In the genomic region with DNA sequence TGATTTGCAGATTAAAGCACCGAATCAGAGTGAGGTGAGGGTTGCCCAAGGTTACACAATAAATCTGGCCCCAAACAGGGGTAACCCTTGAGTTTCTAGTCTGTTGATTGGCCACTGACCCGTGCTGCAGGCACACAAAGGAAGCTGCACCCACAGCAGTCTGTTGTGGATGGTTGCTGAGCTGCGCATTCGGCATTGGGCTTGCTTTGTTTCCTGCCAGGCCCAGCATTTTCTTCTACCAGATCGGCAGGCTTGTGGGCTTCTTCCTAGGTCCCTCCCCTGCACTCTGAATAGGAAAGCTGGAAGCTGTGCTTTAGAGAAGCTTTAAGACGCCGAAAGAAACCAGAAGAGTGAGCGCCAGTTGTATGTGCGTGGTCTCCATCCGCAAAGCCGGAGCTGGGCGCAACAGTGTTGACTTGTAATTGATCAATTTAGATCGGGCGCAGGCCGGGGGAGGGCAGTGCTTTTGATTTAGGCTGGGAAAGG, we compare ENCODE assay signal across 8 cellular contexts. TPM values are rescaled to one million over a fixed set of nuclear protein-coding genes. Genes with fewer than 3 reads are reported as not detected.
DNase-seq lines count a peak whose midpoint lies in the region; ATAC-seq, FAIRE-seq and TF ChIP-seq lines count a peak whose summit lies in the region.

No MANE protein-coding gene starts in this region.

- intact Hi-C loops in activated naive CD4-positive, alpha-beta T cell treated with anti-CD3 and anti-CD28 coated beads for 36 hours (cut with micrococcal nuclease): loop anchor here (5.0 to 10.0 kb wide), 3 partner anchors 292 to 468 kb away; a partner anchor contains a TSS
- intact Hi-C loops in vagina (cut with DNase I): no loop called here
- intact Hi-C loops in posterior vena cava (cut with DNase I): no loop called here

- H4K8ac ChIP-seq in H1 (ENCODE audit: extremely low read depth, insufficient read depth, low read length): peak overlapping the region; percentile 66; the same call in 1 of the 2 replicates

- H3K14ac ChIP-seq in H1 (ENCODE audit: insufficient read length): no peak overlapping the region

- no peak for TF ChIP-seq RAD21 in H1 (IDR thresholded peaks at IDR 0.05 in 1 of 2, conservative IDR thresholded peaks at IDR 0.05 in 1 of 2; ENCODE audit: low read depth in 2 of 2, low read length in 2 of 2)

- no peak overlapping the region for H4K91ac ChIP-seq in H1 (replicated peaks; ENCODE audit: insufficient read length, low read length)

- H3K9me3 Mint-ChIP-seq in activated naive CD4-positive, alpha-beta T cell treated with anti-CD3 and anti-CD28 coated beads for 36 hours: no peaks in the 10 kb centered on the region
- no peaks in the 10 kb centered on the region for H3K9me3 Mint-ChIP-seq in activated naive CD4-positive, alpha-beta T cell treated with anti-CD3 and anti-CD28 coated beads, Interleukin-2, amount 50 U/mL, for 72 hours

- peak overlapping the region; percentile 44 for H2BK120ac ChIP-seq in H1 (replicated peaks; ENCODE audit: low read depth, low read length)

- no peak overlapping the region; the same call in 1 of the 2 replicates for H2AFZ ChIP-seq in H1 (ENCODE audit: low read length)

- H3K4ac ChIP-seq in H1 (replicated peaks; ENCODE audit: insufficient read length, low read depth, low read length): no peak overlapping the region

- H3K27me3 Mint-ChIP-seq in activated naive CD4-positive, alpha-beta T cell treated with anti-CD3 and anti-CD28 coated beads for 36 hours (ENCODE audit: low read depth): no peaks in the 10 kb centered on the region

- peaks cover 22% of the 10 kb centered on the region for H3K36me3 Mint-ChIP-seq in activated naive CD4-positive, alpha-beta T cell treated with anti-CD3 and anti-CD28 coated beads for 36 hours (ENCODE audit: low read depth)
- peaks cover 17 to 18% of the 10 kb centered on the region in 2 donors for H3K36me3 Mint-ChIP-seq in activated naive CD4-positive, alpha-beta T cell treated with anti-CD3 and anti-CD28 coated beads, Interleukin-2, amount 50 U/mL, for 72 hours

- no peak for ATAC-seq in activated naive CD4-positive, alpha-beta T cell treated with anti-CD3 and anti-CD28 coated beads, Interleukin-2, amount 50 U/mL, for 72 hours

- no peak for TF ChIP-seq CTCF in H1 (IDR thresholded peaks at IDR 0.05; ENCODE audit: control extremely low read depth in 1 of 3, insufficient read depth in 1 of 3, low read depth in 1 of 3, low read length in 3 of 3)
- TF ChIP-seq CTCF in vagina (IDR thresholded peaks at IDR 0.05): no peak
- TF ChIP-seq CTCF in D721Med (IDR thresholded peaks at IDR 0.05; ENCODE audit: insufficient read depth, missing control alignments): no peak

- peak overlapping the region; percentile 74 for H3K27ac ChIP-seq in H1 (ENCODE audit: low read depth, low read length)
- peak overlapping the region; percentile 58 for H3K27ac ChIP-seq in vagina

- no peaks in the 10 kb centered on the region for H3K9me3 ChIP-seq in H1 (ENCODE audit: insufficient read depth in 2 of 2, low read depth in 1 of 2, low read length in 1 of 2)
- H3K9me3 ChIP-seq in vagina: no peaks in the 10 kb centered on the region

- no peak overlapping the region for H3K56ac ChIP-seq in H1 (replicated peaks; ENCODE audit: insufficient read length, low read depth, low read length)

- peaks cover 0 to 16% of the 10 kb centered on the region in 2 experiments; a peak in 1 of 4 replicates for H3K79me2 ChIP-seq in H1 (ENCODE audit: control insufficient read depth in 1 of 2, insufficient read depth in 2 of 2, low read length in 2 of 2)

- H3K9ac ChIP-seq in H1 (replicated peaks in 1 of 4; ENCODE audit: extremely low read depth in 1 of 4, low read depth in 3 of 4, low read length in 3 of 4): peak overlapping the region in 2 of 4 experiments; percentile 35 to 59; a peak in 4 of 7 replicates

- peaks cover 6% of the 10 kb centered on the region for H3K4me1 Mint-ChIP-seq in activated naive CD4-positive, alpha-beta T cell treated with anti-CD3 and anti-CD28 coated beads for 36 hours (ENCODE audit: low read depth)

- no peak overlapping the region for H4K5ac ChIP-seq in H1 (ENCODE audit: insufficient read length, low read depth, low read length)

- 17% methylated on average over 15 of the region's 15 CpGs; no CpG with 5 or more reads in 1 of the 2 experiments for WGBS in H1 (ENCODE audit: extremely low coverage in 1 of 2, insufficient coverage in 1 of 2, insufficient read length in 1 of 2, insufficient replicate concordance in 2 of 2, low coverage in 1 of 2, low lambda C conversion rate in 2 of 2, missing lambda C conversion rate in 1 of 2), 2 experiments

- TF ChIP-seq POLR2A in H1 (IDR thresholded peaks at IDR 0.05; ENCODE audit: control extremely low read depth in 1 of 2, low read depth in 2 of 2, low read length in 2 of 2): peak; percentile 20 to 46
- no peak for TF ChIP-seq POLR2A in vagina (IDR thresholded peaks at IDR 0.05)

- H2AK5ac ChIP-seq in H1 (ENCODE audit: low read depth, low read length): no peak overlapping the region

- no peak overlapping the region for H3K23ac ChIP-seq in H1 (ENCODE audit: insufficient read length)

- H3K4me1 ChIP-seq in H1 (replicated peaks in 1 of 4; ENCODE audit: control insufficient read depth in 3 of 4, insufficient read depth in 4 of 4, low read length in 3 of 4): peaks cover 18 to 44% (median 24%) of the 10 kb centered on the region in 4 experiments
- peaks cover 55% of the 10 kb centered on the region for H3K4me1 ChIP-seq in vagina

- 0 out of 2 replicates have a peak overlapping the region, but pooled peaks have one; percentile 0 for H2BK5ac ChIP-seq in H1 (ENCODE audit: low read depth, low read length)

- H3K27ac Mint-ChIP-seq in activated naive CD4-positive, alpha-beta T cell treated with anti-CD3 and anti-CD28 coated beads for 36 hours: no peak overlapping the region
- no peak overlapping the region for H3K27ac Mint-ChIP-seq in activated naive CD4-positive, alpha-beta T cell treated with anti-CD3 and anti-CD28 coated beads, Interleukin-2, amount 50 U/mL, for 72 hours

- H3K23me2 ChIP-seq in H1 (ENCODE audit: low read depth, low read length): no peaks in the 10 kb centered on the region; the same call in 1 of the 2 replicates

- 0 out of 2 replicates have a peak overlapping the region, but pooled peaks have one; percentile 1 for H3K18ac ChIP-seq in H1 (ENCODE audit: extremely low read depth, low read length)

- H3K4me3 ChIP-seq in H1 (ENCODE audit: extremely low read depth in 1 of 4, insufficient read depth in 2 of 4, low read depth in 3 of 4, low read length in 4 of 4) (peak overlapping the region in 3 of 4 experiments; percentile 26 to 48 (median 32); a peak in 6 of 8 replicates), vagina (peak overlapping the region; percentile 13 to 18)

- peak; percentile 38 for DNase-seq in activated naive CD4-positive, alpha-beta T cell treated with anti-CD3 and anti-CD28 coated beads for 36 hours
- DNase-seq in activated naive CD4-positive, alpha-beta T cell treated with anti-CD3 and anti-CD28 coated beads, Interleukin-2, amount 50 U/mL, for 72 hours (ENCODE audit: low spot score in 2 of 2): no peak
- DNase-seq in H1 (ENCODE audit: low read depth in 1 of 2, low spot score in 2 of 2) (no peak), medulla oblongata (ENCODE audit: extremely low spot score) (peak; percentile 66), vagina (ENCODE audit: extremely low spot score in 2 of 2) (no peak), D721Med (ENCODE audit: insufficient read length, low spot score) (no peak), posterior vena cava (ENCODE audit: low spot score) (no peak), HUDEP-2 (lab: John Stamatoyannopoulos, UW; ENCODE audit: unreplicated experiment in 76 of 76) (no peak)

- no peak overlapping the region for H3K4me3 Mint-ChIP-seq in activated naive CD4-positive, alpha-beta T cell treated with anti-CD3 and anti-CD28 coated beads for 36 hours

- H2BK12ac ChIP-seq in H1 (ENCODE audit: low read depth, low read length): no peak overlapping the region

- peak; percentile 88 for FAIRE-seq in H1 (lab: Jason Lieb, UNC)
- FAIRE-seq in D721Med (lab: Jason Lieb, UNC): no peak

- H4K20me1 ChIP-seq in H1 (replicated peaks in 1 of 2; ENCODE audit: control insufficient read depth in 1 of 2, insufficient read depth in 2 of 2, low read length in 2 of 2): peaks cover 0 to 2% of the 10 kb centered on the region in 2 experiments

- TF ChIP-seq EP300 in H1 (IDR thresholded peaks at IDR 0.05; ENCODE audit: borderline replicate concordance in 1 of 2, low read depth in 2 of 2, low read length in 2 of 2): no peak

- no peak overlapping the region for H2BK15ac ChIP-seq in H1 (ENCODE audit: low read length)

- H3K4me2 ChIP-seq in H1 (ENCODE audit: insufficient read depth in 1 of 2, low read depth in 2 of 2, low read length in 2 of 2): peak overlapping the region; percentile 27 to 69

- H2BK20ac ChIP-seq in H1 (ENCODE audit: low read length): no peak overlapping the region; the same call in 1 of the 2 replicates

- POLR2A ChIA-PET in H1 (lab: Charles Lee; ENCODE audit: partially characterized antibody): interaction anchor here (0.6 to 2.5 kb wide), 8 partner anchors 11 to 120 kb away, joined by 3 to 25 read pairs (median 4); a partner anchor contains a TSS

- H3K79me1 ChIP-seq in H1 (ENCODE audit: low read depth, low read length): 0 out of 2 replicates have a peak, but pooled peaks cover 3% of the 10 kb centered on the region

- H3K36me3 ChIP-seq in H1 (ENCODE audit: control insufficient read depth in 2 of 4, insufficient read depth in 4 of 4, low read length in 3 of 4) (peaks cover 0 to 3% (median under 1%) of the 10 kb centered on the region in 4 experiments; a peak in 2 of 8 replicates), vagina (no peaks in the 10 kb centered on the region)

- CTCF ChIA-PET in activated naive CD4-positive, alpha-beta T cell treated with anti-CD3 and anti-CD28 coated beads for 36 hours (lab: Charles Lee): interaction anchor here (0.6 to 1.8 kb wide), 10 partner anchors 9 to 143 kb away, joined by 3 to 10 read pairs (median 4); a partner anchor contains a TSS
- CTCF ChIA-PET in H1 (lab: Charles Lee; ENCODE audit: partially characterized antibody): interaction anchor here (1.3 to 1.9 kb wide), 2 partner anchors 14 to 107 kb away, joined by 3 to 5 read pairs; no protein-coding TSS in a partner anchor

- H3K27me3 ChIP-seq in H1 (replicated peaks in 1 of 4; ENCODE audit: control insufficient read depth in 3 of 4, extremely low read depth in 1 of 4, insufficient read depth in 3 of 4, low read length in 3 of 4) (no peaks in the 10 kb centered on the region), vagina (no peaks in the 10 kb centered on the region)

RNA-seq across cellular contexts. Expression of a gene that starts 12.1 kb away (rescaled TPM):
- 10 to 100 TPM; 15.0 to 18.8 TPM for total RNA-seq in activated naive CD4-positive, alpha-beta T cell treated with anti-CD3 and anti-CD28 coated beads for 36 hours
- total RNA-seq in activated naive CD4-positive, alpha-beta T cell treated with anti-CD3 and anti-CD28 coated beads, Interleukin-2, amount 50 U/mL, for 72 hours: 10 to 100 TPM; 12.4 to 56.4 TPM
- total RNA-seq in H1 (2021; fragmentation: NEBNext Ultra II Directional; extraction: Animal tissue kit (Norgen Biotek cat#: 25700)): 8.0 and 9.7 TPM in 2 replicates
- 1.7 and 2.4 TPM in 2 replicates for polyA plus RNA-seq in H1 (2011; rRNA removed)
- polyA plus RNA-seq in H1 (2011; cell fraction: cytosol; rRNA removed): 2.9 TPM
- 1.7 TPM for polyA plus RNA-seq in H1 (2011; cell fraction: nucleus; rRNA removed)
- 2.8 to 6.5 TPM (median 4.6 TPM) in 4 replicates for polyA plus RNA-seq in H1 (2012, experiment 1 of 2)
- 0.29 TPM for polyA plus RNA-seq in H1 (2012, experiment 2 of 2)
- 5.3 TPM for polyA plus RNA-seq in H1 (2013, experiment 1 of 2)
- polyA plus RNA-seq in H1 (2013, experiment 2 of 2): 6.0 TPM
- polyA minus RNA-seq in H1 (2011; rRNA and poly(A)+ RNA removed): 6.2 and 9.8 TPM in 2 replicates
- 4.0 TPM for polyA minus RNA-seq in H1 (2011; cell fraction: cytosol; rRNA and poly(A)+ RNA removed)
- polyA minus RNA-seq in H1 (2011; cell fraction: nucleus; rRNA and poly(A)+ RNA removed): 13.1 TPM
- total RNA-seq in vagina (20.4 TPM), posterior vena cava (10 to 100 TPM in 1 of 2 donors, 1 to 10 TPM in 1; 5.5 to 11.2 TPM)

Comparison
In these comparisons a context has a peak if more than half of its experiments do, and no peak if none do; other contexts are left out.
1. DNase-seq: peak in activated naive CD4-positive, alpha-beta T cell treated with anti-CD3 and anti-CD28 coated beads for 36 hours (single experiment) and medulla oblongata (single experiment); none in activated naive CD4-positive, alpha-beta T cell treated with anti-CD3 and anti-CD28 coated beads, Interleukin-2, amount 50 U/mL, for 72 hours (0 of 2), H1 (0 of 2), vagina (0 of 2), D721Med (single experiment), posterior vena cava (single experiment) and HUDEP-2 (0 of 76).
2. POLR2A ChIP-seq: peak in H1 (2 of 2); none in vagina (0 of 2).